1 cellular context compared by ENCODE assay signal in the genomic region with DNA sequence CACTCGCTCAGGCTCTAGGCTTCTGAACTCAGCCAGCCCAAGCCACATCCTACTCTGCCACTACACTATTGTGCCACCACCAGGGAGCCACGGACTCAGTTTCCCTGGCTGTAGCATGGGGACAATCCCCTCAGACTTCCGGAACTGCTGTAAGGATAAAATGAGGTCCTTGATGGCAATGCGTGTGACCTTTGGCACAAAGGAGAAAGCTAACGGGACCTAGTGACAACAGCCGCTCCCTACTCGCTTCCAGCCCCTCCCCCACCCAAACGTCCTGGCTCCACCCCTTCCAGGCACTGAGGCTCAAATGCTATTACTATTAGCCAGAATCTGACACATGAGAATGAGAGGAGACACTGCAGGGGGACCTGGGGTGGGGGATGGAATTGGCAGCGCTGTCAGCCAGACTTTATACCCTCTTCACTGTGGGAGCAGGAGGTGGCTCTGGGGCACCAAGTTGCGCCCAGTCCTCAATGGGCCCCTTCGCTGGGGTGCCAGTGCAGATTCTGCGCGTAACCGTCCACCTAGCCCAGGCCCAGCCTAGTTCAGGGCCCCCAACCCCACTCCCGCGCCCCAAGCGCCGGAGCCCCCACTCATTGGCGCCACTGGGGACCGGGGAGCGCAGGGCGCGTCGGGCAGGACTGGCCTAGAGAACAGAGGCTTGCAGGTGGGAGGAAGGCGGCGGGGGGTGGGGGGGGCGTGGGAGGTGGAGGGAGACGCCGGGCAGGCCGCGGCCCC.
TF ChIP-seq lines count a peak whose summit lies in the region.

No MANE protein-coding gene starts in this region.

TF ChIP-seq in GM23338, 12 proteins besides CTCF, POLR2A, EP300 and RAD21 (continued from another document):
- TF ChIP-seq, protein P1, sequence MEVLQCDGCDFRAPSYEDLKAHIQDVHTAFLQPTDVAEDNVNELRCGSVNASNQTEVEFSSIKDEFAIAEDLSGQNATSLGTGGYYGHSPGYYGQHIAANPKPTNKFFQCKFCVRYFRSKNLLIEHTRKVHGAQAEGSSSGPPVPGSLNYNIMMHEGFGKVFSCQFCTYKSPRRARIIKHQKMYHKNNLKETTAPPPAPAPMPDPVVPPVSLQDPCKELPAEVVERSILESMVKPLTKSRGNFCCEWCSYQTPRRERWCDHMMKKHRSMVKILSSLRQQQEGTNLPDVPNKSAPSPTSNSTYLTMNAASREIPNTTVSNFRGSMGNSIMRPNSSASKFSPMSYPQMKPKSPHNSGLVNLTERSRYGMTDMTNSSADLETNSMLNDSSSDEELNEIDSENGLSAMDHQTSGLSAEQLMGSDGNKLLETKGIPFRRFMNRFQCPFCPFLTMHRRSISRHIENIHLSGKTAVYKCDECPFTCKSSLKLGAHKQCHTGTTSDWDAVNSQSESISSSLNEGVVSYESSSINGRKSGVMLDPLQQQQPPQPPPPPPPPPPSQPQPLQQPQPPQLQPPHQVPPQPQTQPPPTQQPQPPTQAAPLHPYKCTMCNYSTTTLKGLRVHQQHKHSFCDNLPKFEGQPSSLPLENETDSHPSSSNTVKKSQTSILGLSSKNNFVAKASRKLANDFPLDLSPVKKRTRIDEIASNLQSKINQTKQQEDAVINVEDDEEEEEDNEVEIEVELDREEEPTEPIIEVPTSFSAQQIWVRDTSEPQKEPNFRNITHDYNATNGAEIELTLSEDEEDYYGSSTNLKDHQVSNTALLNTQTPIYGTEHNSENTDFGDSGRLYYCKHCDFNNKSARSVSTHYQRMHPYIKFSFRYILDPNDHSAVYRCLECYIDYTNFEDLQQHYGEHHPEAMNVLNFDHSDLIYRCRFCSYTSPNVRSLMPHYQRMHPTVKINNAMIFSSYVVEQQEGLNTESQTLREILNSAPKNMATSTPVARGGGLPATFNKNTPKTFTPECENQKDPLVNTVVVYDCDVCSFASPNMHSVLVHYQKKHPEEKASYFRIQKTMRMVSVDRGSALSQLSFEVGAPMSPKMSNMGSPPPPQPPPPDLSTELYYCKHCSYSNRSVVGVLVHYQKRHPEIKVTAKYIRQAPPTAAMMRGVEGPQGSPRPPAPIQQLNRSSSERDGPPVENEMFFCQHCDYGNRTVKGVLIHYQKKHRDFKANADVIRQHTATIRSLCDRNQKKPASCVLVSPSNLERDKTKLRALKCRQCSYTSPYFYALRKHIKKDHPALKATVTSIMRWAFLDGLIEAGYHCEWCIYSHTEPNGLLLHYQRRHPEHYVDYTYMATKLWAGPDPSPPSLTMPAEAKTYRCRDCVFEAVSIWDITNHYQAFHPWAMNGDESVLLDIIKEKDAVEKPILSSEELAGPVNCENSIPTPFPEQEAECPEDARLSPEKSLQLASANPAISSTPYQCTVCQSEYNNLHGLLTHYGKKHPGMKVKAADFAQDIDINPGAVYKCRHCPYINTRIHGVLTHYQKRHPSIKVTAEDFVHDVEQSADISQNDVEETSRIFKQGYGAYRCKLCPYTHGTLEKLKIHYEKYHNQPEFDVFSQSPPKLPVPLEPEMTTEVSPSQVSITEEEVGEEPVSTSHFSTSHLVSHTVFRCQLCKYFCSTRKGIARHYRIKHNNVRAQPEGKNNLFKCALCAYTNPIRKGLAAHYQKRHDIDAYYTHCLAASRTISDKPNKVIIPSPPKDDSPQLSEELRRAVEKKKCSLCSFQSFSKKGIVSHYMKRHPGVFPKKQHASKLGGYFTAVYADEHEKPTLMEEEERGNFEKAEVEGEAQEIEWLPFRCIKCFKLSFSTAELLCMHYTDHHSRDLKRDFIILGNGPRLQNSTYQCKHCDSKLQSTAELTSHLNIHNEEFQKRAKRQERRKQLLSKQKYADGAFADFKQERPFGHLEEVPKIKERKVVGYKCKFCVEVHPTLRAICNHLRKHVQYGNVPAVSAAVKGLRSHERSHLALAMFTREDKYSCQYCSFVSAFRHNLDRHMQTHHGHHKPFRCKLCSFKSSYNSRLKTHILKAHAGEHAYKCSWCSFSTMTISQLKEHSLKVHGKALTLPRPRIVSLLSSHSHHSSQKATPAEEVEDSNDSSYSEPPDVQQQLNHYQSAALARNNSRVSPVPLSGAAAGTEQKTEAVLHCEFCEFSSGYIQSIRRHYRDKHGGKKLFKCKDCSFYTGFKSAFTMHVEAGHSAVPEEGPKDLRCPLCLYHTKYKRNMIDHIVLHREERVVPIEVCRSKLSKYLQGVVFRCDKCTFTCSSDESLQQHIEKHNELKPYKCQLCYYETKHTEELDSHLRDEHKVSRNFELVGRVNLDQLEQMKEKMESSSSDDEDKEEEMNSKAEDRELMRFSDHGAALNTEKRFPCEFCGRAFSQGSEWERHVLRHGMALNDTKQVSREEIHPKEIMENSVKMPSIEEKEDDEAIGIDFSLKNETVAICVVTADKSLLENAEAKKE (CRISPR knock-in tag; IDR thresholded peaks at IDR 0.05): no peak
- TF ChIP-seq STAT1 (IDR thresholded peaks at IDR 0.05; ENCODE audit: unreplicated experiment): no peak
- TF ChIP-seq ZNF331 (CRISPR knock-in tag; IDR thresholded peaks at IDR 0.05; ENCODE audit: low read depth): no peak
- TF ChIP-seq POLR2AphosphoS5 (IDR thresholded peaks at IDR 0.05; ENCODE audit: low read depth): no peak
